ENCODE assay signal across 8 cellular contexts in the genomic region with DNA sequence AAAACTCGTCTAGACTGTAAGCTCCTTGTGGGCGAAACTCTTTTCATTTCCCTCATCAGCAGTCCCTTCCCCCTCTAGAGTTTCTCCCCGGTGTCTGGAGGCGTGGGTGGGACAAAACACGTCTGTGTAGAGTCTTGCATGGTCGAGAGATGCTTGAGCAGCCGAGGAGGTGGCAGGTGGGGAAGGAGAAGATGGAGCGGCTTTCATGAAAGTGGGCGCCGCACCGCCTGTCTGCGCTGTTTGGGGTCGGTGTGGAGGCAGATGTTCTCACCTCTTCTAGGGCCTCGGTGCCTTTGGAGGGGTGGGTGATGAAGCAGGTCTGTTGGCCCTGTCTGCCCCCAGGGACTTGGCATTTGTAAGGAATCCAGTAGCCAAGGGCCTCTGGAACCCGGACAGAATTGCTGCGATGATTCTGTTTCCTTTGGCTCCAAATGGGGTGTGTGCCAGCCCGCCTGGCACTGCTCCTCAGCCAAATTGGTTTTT. TPM values are rescaled to one million over a fixed set of nuclear protein-coding genes. Genes with fewer than 3 reads are reported as not detected.
DNase-seq lines count a peak whose midpoint lies in the region; ATAC-seq and TF ChIP-seq lines count a peak whose summit lies in the region.

No MANE protein-coding gene starts in this region.

- CTCF ChIA-PET in GM10248 (lab: Yijun Ruan, JAX), result interaction anchor here (1.1 to 1.6 kb wide), 5 partner anchors 9 to 119 kb away, joined by 3 to 6 read pairs (median 3); no protein-coding TSS in a partner anchor

- no peak for TF ChIP-seq CTCF in GM13976 (IDR thresholded peaks at IDR 0.05; ENCODE audit: borderline replicate concordance, control extremely low read depth, extremely low read depth, insufficient read depth, missing control alignments)
- no peak for TF ChIP-seq CTCF in GM10248 (IDR thresholded peaks at IDR 0.05; ENCODE audit: control extremely low read depth, extremely low read depth, low read depth, missing control alignments)

- H3K4me3 ChIP-seq in BLaER1, result peak overlapping the region; percentile 80

- H3K9me3 ChIP-seq in BLaER1, result peaks cover 46% of the 10 kb centered on the region

- H4K20me1 ChIP-seq in BLaER1, result no peaks in the 10 kb centered on the region

- in situ Hi-C loops in GM13976 (cut with MboI; ENCODE audit: low sequenced_read_pairs, unreplicated experiment), result no loop called here

- H3K36me3 Mint-ChIP-seq in naive thymus-derived CD8-positive, alpha-beta T cell, result peaks cover 0 to 7% (median 3%) of the 10 kb centered on the region in 3 donors

- H3K27ac ChIP-seq in BLaER1, result no peak overlapping the region

- peaks cover 29 to 65% (median 60%) of the 10 kb centered on the region in 4 donors for H3K4me1 Mint-ChIP-seq in naive thymus-derived CD8-positive, alpha-beta T cell

- no peaks in the 10 kb centered on the region for H3K27me3 ChIP-seq in BLaER1

- POLR2A ChIA-PET in naive thymus-derived CD8-positive, alpha-beta T cell (lab: Charles Lee), result interaction anchor here (1.0 to 2.7 kb wide), 11 partner anchors 9 to 386 kb away, joined by 3 to 21 read pairs (median 4); a partner anchor contains a TSS
- POLR2A ChIA-PET in GM10248 (lab: Yijun Ruan, JAX), result interaction anchor here (0.6 to 1.1 kb wide), 2 partner anchors 10 to 66 kb away, joined by 3 to 4 read pairs; no protein-coding TSS in a partner anchor

- H3K36me3 ChIP-seq in BLaER1, result peaks cover 44% of the 10 kb centered on the region

- H3K4me2 ChIP-seq in BLaER1, result peak overlapping the region; percentile 72

- H3K4me1 ChIP-seq in BLaER1, result peaks cover 40% of the 10 kb centered on the region

- no peak overlapping the region for H3K9ac ChIP-seq in BLaER1

- peak overlapping the region; percentile 87 to 96 (median 91) for H3K4me3 Mint-ChIP-seq in naive thymus-derived CD8-positive, alpha-beta T cell

- DNase-seq in M059J (ENCODE audit: low read depth), result peak; percentile 20
- peak; percentile 67 for DNase-seq in cerebellum (ENCODE audit: low spot score)
- DNase-seq in naive thymus-derived CD8-positive, alpha-beta T cell, result peak in 2 of 10 donors; percentile 8
- no peak for DNase-seq in NCI-H82 (lab: John Stamatoyannopoulos, UW)
- DNase-seq in GM13976 (ENCODE audit: low spot score), result no peak
- DNase-seq in GM10248 (ENCODE audit: extremely low spot score), result no peak
- no peak for DNase-seq in NCI-H1417 (lab: John Stamatoyannopoulos, UW)

- H3K27ac Mint-ChIP-seq in naive thymus-derived CD8-positive, alpha-beta T cell, result peak overlapping the region; percentile 40 to 97 (median 93)

- ATAC-seq in naive thymus-derived CD8-positive, alpha-beta T cell, result no peak

- no peaks in the 10 kb centered on the region for H3K27me3 Mint-ChIP-seq in naive thymus-derived CD8-positive, alpha-beta T cell

- no peaks in the 10 kb centered on the region for H3K9me3 Mint-ChIP-seq in naive thymus-derived CD8-positive, alpha-beta T cell

RNA-seq across cellular contexts. Expression of a gene that starts 1.2 kb away (rescaled TPM):
- 22.2 and 35.1 TPM in 2 replicates for total RNA-seq in M059J (2014; rRNA removed; shearing (Covaris generic))
- 27.7 TPM for total RNA-seq in cerebellum
- 10 to 100 TPM; 35.9 to 38.6 TPM for total RNA-seq in naive thymus-derived CD8-positive, alpha-beta T cell
- 1 to 10 TPM; 3.5 to 8.4 (median 3.9) TPM for polyA plus RNA-seq in naive thymus-derived CD8-positive, alpha-beta T cell

Comparison
In these comparisons a context has a peak if more than half of its experiments do, and no peak if none do; other contexts are left out.
1. DNase-seq: peak in M059J (single experiment) and cerebellum (single experiment); none in NCI-H82 (single experiment), GM13976 (single experiment), GM10248 (single experiment) and NCI-H1417 (0 of 3).